In the genomic region with DNA sequence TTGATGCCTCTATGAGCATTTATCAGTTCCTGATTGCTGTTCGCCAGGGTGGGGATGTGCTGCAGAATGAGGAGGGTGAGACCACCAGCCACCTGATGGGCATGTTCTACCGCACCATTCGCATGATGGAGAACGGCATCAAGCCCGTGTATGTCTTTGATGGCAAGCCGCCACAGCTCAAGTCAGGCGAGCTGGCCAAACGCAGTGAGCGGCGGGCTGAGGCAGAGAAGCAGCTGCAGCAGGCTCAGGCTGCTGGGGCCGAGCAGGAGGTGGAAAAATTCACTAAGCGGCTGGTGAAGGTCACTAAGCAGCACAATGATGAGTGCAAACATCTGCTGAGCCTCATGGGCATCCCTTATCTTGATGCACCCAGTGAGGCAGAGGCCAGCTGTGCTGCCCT, we compare ENCODE assay signal across 18 cellular contexts. TPM values are rescaled to one million over a fixed set of nuclear protein-coding genes. Genes with fewer than 3 reads are reported as not detected.
A peak's percentile ranks its signal among the peaks of the same experiment; 100 is the strongest.
DNase-seq lines count a peak whose midpoint lies in the region; ATAC-seq and TF ChIP-seq lines count a peak whose summit lies in the region.
"Had no signal": no experiment of that assay in that cellular context is flagged by ENCODE, and none has a peak within 500 bp of the region (broad histone marks: within the 10 kb centered on the region; RNA-seq: fewer than 3 reads in every experiment).

No MANE protein-coding gene starts in this region.

- 0 out of 2 replicates have a peak, but pooled peaks cover 5% of the 10 kb centered on the region for H3K4me1 ChIP-seq in GM23338 (ENCODE audit: insufficient read depth)
- H3K4me1 ChIP-seq in ascending aorta: peaks cover 5 to 19% of the 10 kb centered on the region in 2 donors

- in situ Hi-C loops in G401 (cut with HindIII; ENCODE audit: low sequenced_read_pairs): no loop called here

- H2AFZ ChIP-seq in GM23338: no peak overlapping the region

- TF ChIP-seq CTCF in GM23338 (conservative IDR thresholded peaks at IDR 0.05; ENCODE audit: low read depth in 2 of 2): no peak
- no peak for TF ChIP-seq CTCF in nephron (IDR thresholded peaks at IDR 0.05; ENCODE audit: unreplicated experiment in 3 of 3)
- no peak for TF ChIP-seq CTCF in ascending aorta (IDR thresholded peaks at IDR 0.05)

- peaks cover 52% of the 10 kb centered on the region for H3K79me2 ChIP-seq in GM23338 (replicated peaks; ENCODE audit: insufficient read depth)

- peaks cover 56% of the 10 kb centered on the region for H3K4me1 Mint-ChIP-seq in activated CD8-positive, alpha-beta memory T cell treated with anti-CD3 and anti-CD28 coated beads, Interleukin-2, amount 10 ng/mL, durations not matched to agents 7 days and 5 days
- H3K4me1 Mint-ChIP-seq in GM23338: peaks cover 17% of the 10 kb centered on the region
- H3K4me1 Mint-ChIP-seq in activated T-helper 17 cell treated with anti-CD3 and anti-CD28 coated beads, Interleukin-2, amount 50 U/mL, for 72 hours: peaks cover 15% of the 10 kb centered on the region
- peaks cover 21% of the 10 kb centered on the region for H3K4me1 Mint-ChIP-seq in nephron

- no peaks in the 10 kb centered on the region for H3K27me3 Mint-ChIP-seq in activated CD8-positive, alpha-beta memory T cell treated with anti-CD3 and anti-CD28 coated beads, Interleukin-2, amount 10 ng/mL, durations not matched to agents 7 days and 5 days
- H3K27me3 Mint-ChIP-seq in GM23338 (ENCODE audit: insufficient read depth, low read depth, poor library complexity) (peaks cover 4% of the 10 kb centered on the region), nephron (ENCODE audit: low read depth) (no peaks in the 10 kb centered on the region)
- H3K27me3 Mint-ChIP-seq in activated T-helper 17 cell treated with anti-CD3 and anti-CD28 coated beads, Interleukin-2, amount 50 U/mL, for 72 hours: no peaks in the 10 kb centered on the region
- H3K27me3 Mint-ChIP-seq: CD4-positive, CD25-positive, alpha-beta regulatory T cell; stimulated activated memory B cell treated with anti-CD40 and anti-IgM and Interleukin-4, amounts not matched to agents 10 μg/mL and 1 μg/mL and 100 μg/mL, for 72 hours had no signal

- no peaks in the 10 kb centered on the region for H3K9me2 ChIP-seq in GM23338 (ENCODE audit: insufficient read depth)

- H4K20me1 ChIP-seq in GM23338 (replicated peaks; ENCODE audit: insufficient read depth): peaks cover 4% of the 10 kb centered on the region; the same call in 1 of the 2 replicates

- H3F3A ChIP-seq in GM23338 (replicated peaks; ENCODE audit: low read depth): peaks cover 25% of the 10 kb centered on the region; the same call in 1 of the 2 replicates

- H3K36me3 Mint-ChIP-seq in activated CD8-positive, alpha-beta memory T cell treated with anti-CD3 and anti-CD28 coated beads, Interleukin-2, amount 10 ng/mL, durations not matched to agents 7 days and 5 days: peaks cover 59% of the 10 kb centered on the region
- H3K36me3 Mint-ChIP-seq in GM23338 (ENCODE audit: low read depth) (peaks cover 67% of the 10 kb centered on the region), nephron (ENCODE audit: low read depth) (peaks cover 12% of the 10 kb centered on the region)
- peaks cover 89% of the 10 kb centered on the region for H3K36me3 Mint-ChIP-seq in activated T-helper 17 cell treated with anti-CD3 and anti-CD28 coated beads, Interleukin-2, amount 50 U/mL, for 72 hours (ENCODE audit: low read depth)

- peaks cover 1% of the 10 kb centered on the region for H3K36me3 ChIP-seq in GM23338 (ENCODE audit: insufficient read depth)
- peaks cover 0 to 6% of the 10 kb centered on the region in 2 donors for H3K36me3 ChIP-seq in ascending aorta

- no peak overlapping the region for H3K27ac Mint-ChIP-seq in activated CD8-positive, alpha-beta memory T cell treated with anti-CD3 and anti-CD28 coated beads, Interleukin-2, amount 10 ng/mL, durations not matched to agents 7 days and 5 days
- H3K27ac Mint-ChIP-seq in GM23338 (no peak overlapping the region), nephron (peak overlapping the region in 2 of 3 experiments; percentile 49 to 88)
- H3K27ac Mint-ChIP-seq in activated T-helper 17 cell treated with anti-CD3 and anti-CD28 coated beads, Interleukin-2, amount 50 U/mL, for 72 hours: peak overlapping the region; percentile 78
- H3K27ac Mint-ChIP-seq: CD4-positive, CD25-positive, alpha-beta regulatory T cell; stimulated activated memory B cell treated with anti-CD40 and anti-IgM and Interleukin-4, amounts not matched to agents 10 μg/mL and 1 μg/mL and 100 μg/mL, for 72 hours had no signal

- CTCF ChIA-PET in activated CD8-positive, alpha-beta memory T cell treated with anti-CD3 and anti-CD28 coated beads, Interleukin-2, amount 10 ng/mL, durations not matched to agents 7 days and 5 days (lab: Charles Lee): interaction anchor here (3.4 to 13.1 kb wide), 3 partner anchors 19 to 286 kb away, joined by 32 to 173 read pairs (median 44); a partner anchor contains a TSS

- H3K4me3 ChIP-seq in GM23338 (no peak overlapping the region), ascending aorta (no peak overlapping the region)
- H3K4me3 ChIP-seq: thoracic aorta had no signal

- H3K4me2 ChIP-seq in GM23338: no peak overlapping the region

- H3K27me3 ChIP-seq in GM23338 (ENCODE audit: insufficient read depth) (no peaks in the 10 kb centered on the region), ascending aorta (no peaks in the 10 kb centered on the region)

- ATAC-seq in activated CD8-positive, alpha-beta memory T cell treated with anti-CD3 and anti-CD28 coated beads, Interleukin-2, amount 10 ng/mL, durations not matched to agents 7 days and 5 days: no peak
- ATAC-seq in GM23338: no peak
- ATAC-seq in activated T-helper 17 cell treated with anti-CD3 and anti-CD28 coated beads, Interleukin-2, amount 50 U/mL, for 72 hours (replicated peaks): no peak
- ATAC-seq: stimulated activated memory B cell treated with anti-CD40 and anti-IgM and Interleukin-4, amounts not matched to agents 10 μg/mL and 1 μg/mL and 100 μg/mL, for 72 hours had no signal

- H3K9me3 Mint-ChIP-seq in activated CD8-positive, alpha-beta memory T cell treated with anti-CD3 and anti-CD28 coated beads, Interleukin-2, amount 10 ng/mL, durations not matched to agents 7 days and 5 days (ENCODE audit: low read depth): no peaks in the 10 kb centered on the region
- no peaks in the 10 kb centered on the region for H3K9me3 Mint-ChIP-seq in GM23338
- no peaks in the 10 kb centered on the region for H3K9me3 Mint-ChIP-seq in activated T-helper 17 cell treated with anti-CD3 and anti-CD28 coated beads, Interleukin-2, amount 50 U/mL, for 72 hours
- H3K9me3 Mint-ChIP-seq in nephron: no peaks in the 10 kb centered on the region
- H3K9me3 Mint-ChIP-seq: CD4-positive, CD25-positive, alpha-beta regulatory T cell; stimulated activated memory B cell treated with anti-CD40 and anti-IgM and Interleukin-4, amounts not matched to agents 10 μg/mL and 1 μg/mL and 100 μg/mL, for 72 hours had no signal

- H3K27ac ChIP-seq in GM23338 (ENCODE audit: low read depth): no peak overlapping the region
- no peak overlapping the region for H3K27ac ChIP-seq in ascending aorta
- H3K27ac ChIP-seq: thoracic aorta had no signal

- no peaks in the 10 kb centered on the region for H3K9me3 ChIP-seq in ascending aorta
- H3K9me3 ChIP-seq: thoracic aorta had no signal

- DNase-seq in activated CD8-positive, alpha-beta memory T cell treated with anti-CD3 and anti-CD28 coated beads, Interleukin-2, amount 10 ng/mL, durations not matched to agents 7 days and 5 days: no peak
- DNase-seq in activated CD8-positive, alpha-beta memory T cell treated with anti-CD3 and anti-CD28 coated beads, Interleukin-2, amount 50 U/mL, for 48 hours: no peak
- DNase-seq in GM23338 (ENCODE audit: low spot score) (no peak), ascending aorta (ENCODE audit: low spot score in 2 of 2) (no peak), G401 (ENCODE audit: low spot score) (no peak), DMS114 treated with DMSO at 0.1 percent for 48 hours (lab: John Stamatoyannopoulos, UW; ENCODE audit: unreplicated experiment) (no peak)
- DNase-seq: activated CD8-positive, alpha-beta memory T cell treated with anti-CD3 and anti-CD28 coated beads for 24 hours; CD4-positive, CD25-positive, alpha-beta regulatory T cell; cortex of kidney; GDM1; KBM-7; OCI-M1; SIG-M5; small intestine had no signal

- intact Hi-C loops in ascending aorta (cut with DNase I): loop anchor here (5.0 kb wide), 3 partner anchors 57 to 517 kb away; no protein-coding TSS in a partner anchor

- peak overlapping the region; percentile 8 for H3K4me3 Mint-ChIP-seq in activated CD8-positive, alpha-beta memory T cell treated with anti-CD3 and anti-CD28 coated beads, Interleukin-2, amount 10 ng/mL, durations not matched to agents 7 days and 5 days
- peak overlapping the region; percentile 31; the same call in 2 of the 3 replicates for H3K4me3 Mint-ChIP-seq in GM23338
- H3K4me3 Mint-ChIP-seq in activated T-helper 17 cell treated with anti-CD3 and anti-CD28 coated beads, Interleukin-2, amount 50 U/mL, for 72 hours: peak overlapping the region; percentile 88
- peak overlapping the region; percentile 59 to 81 (median 75) for H3K4me3 Mint-ChIP-seq in nephron
- H3K4me3 Mint-ChIP-seq: stimulated activated memory B cell treated with anti-CD40 and anti-IgM and Interleukin-4, amounts not matched to agents 10 μg/mL and 1 μg/mL and 100 μg/mL, for 72 hours had no signal

RNA-seq across cellular contexts. Expression of a gene that starts 2.7 kb away (rescaled TPM):
- 100 to 1,000 TPM; 141 to 150 TPM for total RNA-seq in activated CD8-positive, alpha-beta memory T cell treated with anti-CD3 and anti-CD28 coated beads, Interleukin-2, amount 10 ng/mL, durations not matched to agents 7 days and 5 days
- 89.0 and 96.3 TPM in 2 replicates for total RNA-seq in GM23338 (2014; rRNA removed; shearing (Covaris generic))
- polyA plus RNA-seq in GM23338 (2016; fragmentation: Nextera tagmentation; extraction: Ambion mirVana): 78.8 and 85.1 TPM in 2 replicates
- total RNA-seq in activated T-helper 17 cell treated with anti-CD3 and anti-CD28 coated beads, Interleukin-2, amount 50 U/mL, for 72 hours: 100 to 1,000 TPM in 1 of 2 donors, 10 to 100 TPM in 1; 72.6 to 133 TPM
- 1.5 TPM for total RNA-seq in ascending aorta
- 94.5 and 105 TPM in 2 replicates for total RNA-seq in G401 (2014; rRNA removed; shearing (Covaris generic))

RNA-seq across cellular contexts. Expression of a gene that starts 3.1 kb away (rescaled TPM):
- total RNA-seq in activated CD8-positive, alpha-beta memory T cell treated with anti-CD3 and anti-CD28 coated beads, Interleukin-2, amount 10 ng/mL, durations not matched to agents 7 days and 5 days: 100 to 1,000 TPM; 138 to 157 TPM
- 71.3 and 73.3 TPM in 2 replicates for total RNA-seq in GM23338 (2014; rRNA removed; shearing (Covaris generic))
- 519 and 553 TPM in 2 replicates for polyA plus RNA-seq in GM23338 (2016; fragmentation: Nextera tagmentation; extraction: Ambion mirVana)
- 100 to 1,000 TPM; 135 to 156 TPM for total RNA-seq in activated T-helper 17 cell treated with anti-CD3 and anti-CD28 coated beads, Interleukin-2, amount 50 U/mL, for 72 hours
- 26.4 TPM for total RNA-seq in ascending aorta
- total RNA-seq in G401 (2014; rRNA removed; shearing (Covaris generic)): 41.4 and 66.0 TPM in 2 replicates

RNA-seq across cellular contexts. Expression of a gene that starts 21.3 kb away (rescaled TPM):
- 10 to 100 TPM; 33.8 to 35.4 TPM for total RNA-seq in activated CD8-positive, alpha-beta memory T cell treated with anti-CD3 and anti-CD28 coated beads, Interleukin-2, amount 10 ng/mL, durations not matched to agents 7 days and 5 days
- 103 and 119 TPM in 2 replicates for total RNA-seq in GM23338 (2014; rRNA removed; shearing (Covaris generic))
- 67.6 and 74.9 TPM in 2 replicates for polyA plus RNA-seq in GM23338 (2016; fragmentation: Nextera tagmentation; extraction: Ambion mirVana)
- total RNA-seq in activated T-helper 17 cell treated with anti-CD3 and anti-CD28 coated beads, Interleukin-2, amount 50 U/mL, for 72 hours: 10 to 100 TPM in 1 of 2 donors, 1 to 10 TPM in 1; 5.6 to 22.9 TPM
- total RNA-seq in ascending aorta: 47.1 TPM
- total RNA-seq in G401 (2014; rRNA removed; shearing (Covaris generic)): 131 and 148 TPM in 2 replicates

RNA-seq across cellular contexts. Expression of a gene that starts 32.6 kb away (rescaled TPM):
- 100 to 1,000 TPM; 174 to 184 TPM for total RNA-seq in activated CD8-positive, alpha-beta memory T cell treated with anti-CD3 and anti-CD28 coated beads, Interleukin-2, amount 10 ng/mL, durations not matched to agents 7 days and 5 days
- 354 and 392 TPM in 2 replicates for total RNA-seq in GM23338 (2014; rRNA removed; shearing (Covaris generic))
- polyA plus RNA-seq in GM23338 (2016; fragmentation: Nextera tagmentation; extraction: Ambion mirVana): 124 and 126 TPM in 2 replicates
- 10 to 100 TPM in 1 of 2 donors, 1 to 10 TPM in 1; 9.4 to 58.3 TPM for total RNA-seq in activated T-helper 17 cell treated with anti-CD3 and anti-CD28 coated beads, Interleukin-2, amount 50 U/mL, for 72 hours
- total RNA-seq in ascending aorta: 37.6 TPM
- total RNA-seq in G401 (2014; rRNA removed; shearing (Covaris generic)): 222 and 244 TPM in 2 replicates

RNA-seq across cellular contexts. Expression of a gene that starts 43.0 kb away (rescaled TPM):
- 1 to 10 TPM; 2.1 to 2.2 TPM for total RNA-seq in activated CD8-positive, alpha-beta memory T cell treated with anti-CD3 and anti-CD28 coated beads, Interleukin-2, amount 10 ng/mL, durations not matched to agents 7 days and 5 days
- 5.0 and 5.5 TPM in 2 replicates for total RNA-seq in GM23338 (2014; rRNA removed; shearing (Covaris generic))
- 1.9 and 2.2 TPM in 2 replicates for polyA plus RNA-seq in GM23338 (2016; fragmentation: Nextera tagmentation; extraction: Ambion mirVana)
- 1 to 10 TPM; 1.2 to 5.9 TPM for total RNA-seq in activated T-helper 17 cell treated with anti-CD3 and anti-CD28 coated beads, Interleukin-2, amount 50 U/mL, for 72 hours
- total RNA-seq in ascending aorta: not detected
- 0.71 and 1.4 TPM in 2 replicates for total RNA-seq in G401 (2014; rRNA removed; shearing (Covaris generic))

Comparison
In these comparisons a context has a peak if more than half of its experiments do, and no peak if none do; other contexts are left out.
1. H3K27ac Mint-ChIP-seq: peak in activated T-helper 17 cell treated with anti-CD3 and anti-CD28 coated beads, Interleukin-2, amount 50 U/mL, for 72 hours (single experiment) and nephron (2 of 3); none in activated CD8-positive, alpha-beta memory T cell treated with anti-CD3 and anti-CD28 coated beads, Interleukin-2, amount 10 ng/mL, durations not matched to agents 7 days and 5 days (single experiment) and GM23338 (single experiment).
2. H3K4me3 Mint-ChIP-seq: peak in every context shown above with its lines; median percentile 88 in activated T-helper 17 cell treated with anti-CD3 and anti-CD28 coated beads, Interleukin-2, amount 50 U/mL, for 72 hours; 75 in nephron; 31 in GM23338; 8 in activated CD8-positive, alpha-beta memory T cell treated with anti-CD3 and anti-CD28 coated beads, Interleukin-2, amount 10 ng/mL, durations not matched to agents 7 days and 5 days.
3. RNA of a gene that starts 2.7 kb away (total RNA-seq): 141 to 150 TPM in activated CD8-positive, alpha-beta memory T cell treated with anti-CD3 and anti-CD28 coated beads, Interleukin-2, amount 10 ng/mL, durations not matched to agents 7 days and 5 days, 72.6 to 133 TPM in activated T-helper 17 cell treated with anti-CD3 and anti-CD28 coated beads, Interleukin-2, amount 50 U/mL, for 72 hours, 94.5 to 105 TPM in G401 and 89.0 to 96.3 TPM in GM23338; 1.5 TPM in ascending aorta (single experiment); every median in the first group is over 10 times any median in the second.